ENCODE assay signal across 16 cellular contexts in genomic region chr11:126637800-126638175, GRCh38.
DNase-seq lines count a peak whose midpoint lies in the region; TF ChIP-seq lines count a peak whose summit lies in the region.
"Had no signal": no experiment of that assay in that cellular context is flagged by ENCODE, and none has a peak within 500 bp of the region (broad histone marks: within the 10 kb centered on the region; RNA-seq: fewer than 3 reads in every experiment).

No MANE protein-coding gene starts in this region.

- CTCF ChIA-PET in activated CD4-positive, alpha-beta memory T cell treated with anti-CD3 and anti-CD28 coated beads for 36 hours (lab: Charles Lee) = no interaction called here

- WGBS in testis, 2 donors = 64 to 76% methylated on average over 2 of the region's 2 CpGs

- no peak overlapping the region for H3K27ac Mint-ChIP-seq in activated CD4-positive, alpha-beta memory T cell treated with anti-CD3 and anti-CD28 coated beads for 36 hours
- H3K27ac Mint-ChIP-seq: nephron had no signal

- no peaks in the 10 kb centered on the region for H3K36me3 ChIP-seq in testis (ENCODE audit: low read depth, missing control alignments)
- H3K36me3 ChIP-seq: stomach had no signal

- TF ChIP-seq CTCF in fibroblast of villous mesenchyme (IDR thresholded peaks at IDR 0.05; ENCODE audit: insufficient read depth, low read depth, low read length) (no peak), testis (IDR thresholded peaks at IDR 0.05) (no peak)

- DNase-seq in GM04504 (ENCODE audit: low read depth) = peak; percentile 89
- peak; percentile 69 for DNase-seq in amniotic stem cell (lab: John Stamatoyannopoulos, UW)
- peak; percentile 30 for DNase-seq in fibroblast of villous mesenchyme (ENCODE audit: low read depth)
- peak; percentile 18 for DNase-seq in superior temporal gyrus (ENCODE audit: extremely low spot score)
- no peak for DNase-seq in activated CD4-positive, alpha-beta memory T cell treated with anti-CD3 and anti-CD28 coated beads for 36 hours
- no peak for DNase-seq in mucosa of gallbladder (ENCODE audit: low spot score)
- DNase-seq in testis = no peak
- DNase-seq in putamen (ENCODE audit: low spot score) = no peak
- DNase-seq: activated naive CD4-positive, alpha-beta T cell; NCI-H2081 treated with DMSO at 0.1 percent for 48 hours; NK-92 treated with Interleukin-12 subunit alpha and Interleukin-12 subunit beta, amount 100 ng/mL, for 24 hours; right cardiac atrium; stomach had no signal

- H3K4me1 ChIP-seq in testis = no peaks in the 10 kb centered on the region
- H3K4me1 ChIP-seq: stomach had no signal

- POLR2A ChIA-PET in activated CD4-positive, alpha-beta memory T cell treated with anti-CD3 and anti-CD28 coated beads for 36 hours (lab: Charles Lee) = no interaction called here

- H3K4me3 ChIP-seq in fibroblast of villous mesenchyme (ENCODE audit: low read depth, low read length) (no peak overlapping the region), testis (no peak overlapping the region)
- H3K4me3 ChIP-seq: SK-N-MC, stomach had no signal

- H3K4me3 Mint-ChIP-seq in activated CD4-positive, alpha-beta memory T cell treated with anti-CD3 and anti-CD28 coated beads for 36 hours = no peak overlapping the region
- H3K4me3 Mint-ChIP-seq: central memory CD8-positive, alpha-beta T cell; nephron had no signal

- H3K9me3 Mint-ChIP-seq in activated CD4-positive, alpha-beta memory T cell treated with anti-CD3 and anti-CD28 coated beads for 36 hours = no peaks in the 10 kb centered on the region
- H3K9me3 Mint-ChIP-seq: central memory CD8-positive, alpha-beta T cell; nephron had no signal

- no peaks in the 10 kb centered on the region for H3K36me3 Mint-ChIP-seq in activated CD4-positive, alpha-beta memory T cell treated with anti-CD3 and anti-CD28 coated beads for 36 hours

- no peak for TF ChIP-seq POLR2A in testis (IDR thresholded peaks at IDR 0.05)

- H3K27me3 ChIP-seq in testis = no peaks in the 10 kb centered on the region

- H3K4me1 Mint-ChIP-seq in activated CD4-positive, alpha-beta memory T cell treated with anti-CD3 and anti-CD28 coated beads for 36 hours (ENCODE audit: low read depth) = no peaks in the 10 kb centered on the region
- H3K4me1 Mint-ChIP-seq: central memory CD8-positive, alpha-beta T cell had no signal

- H3K27ac ChIP-seq in testis = no peak overlapping the region
- H3K27ac ChIP-seq: SK-N-MC, stomach had no signal

- intact Hi-C loops in activated CD4-positive, alpha-beta memory T cell treated with anti-CD3 and anti-CD28 coated beads for 36 hours (cut with micrococcal nuclease) = no loop called here
- intact Hi-C loops in testis (cut with DNase I; ENCODE audit: low total_unique reads) = no loop called here

- no peaks in the 10 kb centered on the region for H3K9me3 ChIP-seq in testis
- H3K9me3 ChIP-seq: stomach had no signal

- H3K27me3 Mint-ChIP-seq in activated CD4-positive, alpha-beta memory T cell treated with anti-CD3 and anti-CD28 coated beads for 36 hours = peaks cover 4% of the 10 kb centered on the region

Comparison
In these comparisons a context has a peak if more than half of its experiments do, and no peak if none do; other contexts are left out.
1. DNase-seq: peak in GM04504 (single experiment), amniotic stem cell (single experiment), fibroblast of villous mesenchyme (single experiment) and superior temporal gyrus (single experiment); none in activated CD4-positive, alpha-beta memory T cell treated with anti-CD3 and anti-CD28 coated beads for 36 hours (single experiment), mucosa of gallbladder (single experiment), testis (single experiment) and putamen (single experiment).